Comparison of ENCODE assay signal across 1 cellular context in the genomic region with DNA sequence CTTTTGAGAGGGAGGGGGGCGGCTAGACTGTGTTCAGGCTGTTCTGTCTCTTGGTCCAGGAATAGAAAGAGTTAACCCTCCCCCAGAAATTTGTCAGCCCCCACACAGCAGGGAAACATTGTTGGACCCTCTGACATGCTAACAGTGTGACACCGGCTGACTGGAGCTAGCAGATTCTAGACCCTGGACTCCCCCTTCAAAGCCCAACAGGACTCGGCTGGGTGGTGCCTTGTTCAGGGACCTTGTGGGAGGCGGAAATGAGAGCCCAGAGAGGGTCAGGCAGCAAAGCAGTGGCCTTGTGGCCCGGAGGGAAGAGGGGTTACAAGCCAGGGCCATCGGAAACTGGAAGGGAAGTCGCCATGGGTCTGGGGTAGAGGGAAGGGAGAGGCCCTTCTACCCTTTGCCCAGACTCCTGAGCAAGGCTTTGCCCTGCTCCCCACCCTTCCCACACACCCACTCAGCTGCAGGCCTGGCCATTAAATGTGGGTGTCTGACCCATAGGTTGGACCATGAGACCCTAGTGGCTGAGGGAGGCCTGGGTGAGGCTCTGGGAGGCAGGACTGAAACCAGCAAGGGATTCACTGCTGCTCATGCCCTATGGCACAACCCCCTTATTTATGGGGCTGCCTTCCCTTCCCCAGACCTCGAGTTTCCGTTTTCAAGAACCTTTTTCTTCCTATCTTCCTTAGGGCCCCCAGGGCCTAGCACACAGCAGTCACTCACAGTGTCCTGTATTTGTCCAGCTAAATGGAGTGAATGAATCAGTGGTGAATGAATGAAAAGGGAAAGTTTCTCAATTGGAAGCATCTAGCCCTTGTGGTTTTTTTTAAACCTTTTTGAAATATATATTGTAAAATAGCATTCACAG.
TF ChIP-seq lines count a peak whose summit lies in the region.

No MANE protein-coding gene starts in this region.

TF ChIP-seq in endothelial cell of umbilical vein, 7 proteins besides CTCF, POLR2A, EP300 and RAD21:
- TF ChIP-seq POLR2AphosphoS5 (IDR thresholded peaks at IDR 0.05; ENCODE audit: insufficient read depth, low read depth, low read length): peak; percentile 31
- TF ChIP-seq EZH2 (IDR thresholded peaks at IDR 0.05; ENCODE audit: borderline replicate concordance, low read depth, low read length, severe bottlenecking): no peak
TF ChIP-seq in endothelial cell of umbilical vein: peak in this region for 1.
